Comparison of ENCODE assay signal across 1 cellular context in the genomic region with DNA sequence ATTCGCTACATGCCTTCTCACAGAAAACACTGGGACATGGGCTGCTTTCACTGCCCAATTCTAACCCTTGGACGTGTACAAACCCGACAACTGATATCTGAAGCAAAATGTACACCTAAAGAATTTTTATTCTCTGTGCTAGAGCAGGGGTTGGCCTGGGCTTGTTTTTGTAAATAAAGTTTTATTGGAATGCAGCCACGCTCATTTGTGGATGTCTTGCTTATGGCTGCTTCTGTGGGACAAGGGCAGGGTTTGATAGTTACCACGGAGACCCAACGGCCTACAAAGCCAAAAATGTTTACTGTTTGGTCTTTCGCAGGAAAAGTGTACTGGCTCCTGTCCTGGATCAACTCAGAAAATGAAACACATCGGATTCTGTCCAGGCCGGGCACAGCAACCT.
TF ChIP-seq lines count a peak whose summit lies in the region.

No MANE protein-coding gene starts in this region.

TF ChIP-seq in IMR-90, 13 proteins besides CTCF, POLR2A, EP300 and RAD21 (continued from another document):
- TF ChIP-seq, protein P1, sequence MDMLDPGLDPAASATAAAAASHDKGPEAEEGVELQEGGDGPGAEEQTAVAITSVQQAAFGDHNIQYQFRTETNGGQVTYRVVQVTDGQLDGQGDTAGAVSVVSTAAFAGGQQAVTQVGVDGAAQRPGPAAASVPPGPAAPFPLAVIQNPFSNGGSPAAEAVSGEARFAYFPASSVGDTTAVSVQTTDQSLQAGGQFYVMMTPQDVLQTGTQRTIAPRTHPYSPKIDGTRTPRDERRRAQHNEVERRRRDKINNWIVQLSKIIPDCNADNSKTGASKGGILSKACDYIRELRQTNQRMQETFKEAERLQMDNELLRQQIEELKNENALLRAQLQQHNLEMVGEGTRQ (IDR thresholded peaks at IDR 0.05; ENCODE audit: low read depth, low read length), result no peak
- no peak for TF ChIP-seq MAZ (IDR thresholded peaks at IDR 0.05; ENCODE audit: borderline replicate concordance, low read depth, low read length)
